ENCODE assay signal across 8 cellular contexts in genomic region chr7:27147211-27148030, GRCh38. TPM values are rescaled to one million over a fixed set of nuclear protein-coding genes. Genes with fewer than 3 reads are reported as not detected.
DNase-seq lines count a peak whose midpoint lies in the region; ATAC-seq and TF ChIP-seq lines count a peak whose summit lies in the region.

Gene HOXA6 (minus strand): TSS chr7:27147774. CDS start chr7:27147749, 25 bp downstream.

- intact Hi-C loops in A673 (cut with micrococcal nuclease; ENCODE audit: unreplicated experiment) = no loop called here

- peak within 1 kb of the TSS; percentile 24 for H3K4me3 ChIP-seq in A673 (ENCODE audit: low read depth, low read length, poor library complexity, severe bottlenecking)
- H3K4me3 ChIP-seq in mucosa of rectum (ENCODE audit: low read length in 2 of 2) = peak within 1 kb of the TSS; percentile 63 to 82

- H3K36me3 ChIP-seq in A673 (ENCODE audit: insufficient read depth, low read length, poor library complexity, severe bottlenecking) (no peaks in the 10 kb centered on the region), mucosa of rectum (ENCODE audit: control insufficient read depth in 2 of 2, insufficient read depth in 2 of 2, low read length in 2 of 2) (peaks cover 5 to 9% of the 10 kb centered on the region in 2 donors)

- ATAC-seq in HG03139 (IDR thresholded peaks at IDR 0.05; ENCODE audit: unreplicated experiment) (no peak), GM21717 (IDR thresholded peaks at IDR 0.05; ENCODE audit: unreplicated experiment) (no peak), HG03025 (IDR thresholded peaks at IDR 0.05; ENCODE audit: low FRiP score, unreplicated experiment) (no peak)

- POLR2A ChIA-PET in A673 (lab: Charles Lee; ENCODE audit: low non-redundant PET) = no interaction called here
- POLR2A ChIA-PET in HEK293T (lab: Yijun Ruan, JAX) = interaction anchor here (1.2 to 17.5 kb wide), 13 partner anchors 7 to 951 kb away, joined by 4 to 367 read pairs (median 7); partner anchors contain the start of genes CBX3, HNRNPA2B1, HOXA10 and HOXA11

- H3K4me1 Mint-ChIP-seq in brain = peaks cover 26% of the 10 kb centered on the region

- CTCF ChIA-PET in A673 (lab: Charles Lee) (no interaction called here), HEK293T (lab: Yijun Ruan, JAX) (interaction anchor here (0.7 to 4.9 kb wide), 3 partner anchors 13 to 424 kb away, joined by 3 to 20 read pairs (median 3); no protein-coding TSS in a partner anchor)

- peak; percentile 30 for DNase-seq in A673 (ENCODE audit: low spot score)
- DNase-seq in HEK293T (ENCODE audit: extremely low spot score) = no peak
- no peak for DNase-seq in KG1 (lab: John Stamatoyannopoulos, UW)

- H3K27ac Mint-ChIP-seq in brain = peak within 1 kb of the TSS in 3 of 5 experiments; percentile 5 to 94 (median 65)

- TF ChIP-seq CTCF in A673 (conservative IDR thresholded peaks at IDR 0.05; ENCODE audit: low read depth, low read length) = no peak
- TF ChIP-seq CTCF in brain (conservative IDR thresholded peaks at IDR 0.05) = no peak

- peak within 1 kb of the TSS; percentile 41 to 92 (median 83) for H3K4me3 Mint-ChIP-seq in brain

- peak within 1 kb of the TSS; percentile 75 to 86 for H3K9ac ChIP-seq in mucosa of rectum (ENCODE audit: low read depth in 1 of 2, low read length in 2 of 2)

- H3K9me3 ChIP-seq in A673 (ENCODE audit: low read depth, low read length, poor library complexity, severe bottlenecking) (no peaks in the 10 kb centered on the region), mucosa of rectum (ENCODE audit: control insufficient read depth in 2 of 2, low read length in 2 of 2) (no peaks in the 10 kb centered on the region)

- H3K27ac ChIP-seq in A673 (ENCODE audit: low read depth, low read length, poor library complexity, severe bottlenecking) (no peak within 1 kb of the TSS), mucosa of rectum (ENCODE audit: low read depth in 2 of 2, low read length in 2 of 2) (peak within 1 kb of the TSS; percentile 93 to 99)

- H3K9me3 Mint-ChIP-seq in brain = peaks cover 0 to 35% (median 9%) of the 10 kb centered on the region in 5 experiments

- BruUV-seq in A673 (replicated peaks; lab: Mats Ljungman, UMichigan) = no TSS peak

- peaks cover 100% of the 10 kb centered on the region for H3K27me3 Mint-ChIP-seq in brain

- H3K36me3 Mint-ChIP-seq in brain = peaks cover 16% of the 10 kb centered on the region

- H3K27me3 ChIP-seq in A673 (replicated peaks; ENCODE audit: insufficient read depth, low read depth, low read length, poor library complexity) (peaks cover 94% of the 10 kb centered on the region), mucosa of rectum (ENCODE audit: control insufficient read depth in 2 of 2, insufficient read depth in 2 of 2, low read length in 2 of 2) (peaks cover 4 to 7% of the 10 kb centered on the region in 2 donors)

- H3K4me1 ChIP-seq in A673 (ENCODE audit: insufficient read depth, low read length, poor library complexity, severe bottlenecking) (peaks cover 14% of the 10 kb centered on the region), mucosa of rectum (ENCODE audit: control insufficient read depth in 2 of 2, insufficient read depth in 2 of 2, low read length in 2 of 2) (peaks cover 46 to 63% of the 10 kb centered on the region in 2 donors)

TF ChIP-seq in HEK293T, 16 proteins besides CTCF, POLR2A, EP300 and RAD21:
- TF ChIP-seq ELF4 (IDR thresholded peaks at IDR 0.05) (no peak), ARNT (IDR thresholded peaks at IDR 0.05) (0 out of 2 replicates have a peak, but pooled peaks have one; percentile 11), L3MBTL2 (conservative IDR thresholded peaks at IDR 0.05) (peak; percentile 52)

RNA-seq across cellular contexts. Expression of gene HOXA6, which starts in this region (rescaled TPM):
- total RNA-seq in A673 (2021) = not detected in 2 replicates
- 14.9 TPM for polyA plus RNA-seq in brain (ENCODE audit: insufficient read depth, low read depth, low replicate concordance)

Comparison
In these comparisons a context has a peak if more than half of its experiments do, and no peak if none do; other contexts are left out.
1. Peak in DNase-seq and H3K4me3 ChIP-seq in A673; RNA of the gene not detected or under 1 TPM.